8 cellular contexts compared by ENCODE assay signal in the genomic region with DNA sequence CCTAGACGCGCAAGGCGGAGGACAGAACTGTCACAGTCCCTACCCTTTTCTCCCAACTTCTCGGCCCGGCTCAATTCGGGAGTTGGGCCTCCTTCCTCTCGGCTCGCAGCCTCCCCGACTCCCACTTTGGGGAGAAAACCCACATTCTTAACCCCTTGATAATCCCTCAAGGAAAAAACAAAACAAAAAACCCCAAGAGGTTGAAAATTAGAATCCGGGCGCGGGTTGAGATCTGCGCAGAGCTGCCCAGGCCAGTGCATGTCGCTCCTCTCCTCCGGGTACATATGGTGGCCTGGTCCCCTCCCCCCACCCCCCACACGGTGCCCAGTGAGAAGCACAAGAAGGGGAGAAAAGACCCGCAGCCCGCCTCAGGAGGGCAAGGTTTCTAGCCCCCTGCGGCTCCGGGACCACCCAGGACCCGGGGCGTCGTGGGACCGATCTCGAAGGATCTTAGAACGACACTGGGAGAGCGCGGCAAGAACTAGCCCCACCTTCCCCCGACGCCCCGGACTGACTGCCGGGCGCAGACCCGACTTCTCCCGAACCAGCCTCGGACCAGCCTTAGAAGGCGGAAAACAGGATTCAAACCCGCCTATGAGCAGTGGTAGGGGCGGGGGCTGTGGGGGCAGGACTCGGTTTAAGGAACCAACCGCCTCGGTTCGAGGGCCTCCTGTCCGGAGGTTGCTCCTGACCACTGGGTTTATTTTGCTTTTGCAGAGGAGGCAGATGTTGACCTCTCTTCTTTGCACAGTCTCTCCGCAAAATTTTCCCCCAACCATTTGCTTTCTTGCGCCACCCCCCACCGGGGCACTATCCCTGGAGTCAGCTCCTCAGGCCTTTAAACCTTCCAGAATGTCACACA. TPM values are rescaled to one million over a fixed set of nuclear protein-coding genes. Genes with fewer than 3 reads are reported as not detected.
DNase-seq lines count a peak whose midpoint lies in the region; ATAC-seq lines count a peak whose summit lies in the region.

No MANE protein-coding gene starts in this region.

- H3K4me2 ChIP-seq in BLaER1 treated with 17β-estradiol and CSF1 and Interleukin-3, amounts not matched to agents 10 nM and 100 nM, result peak overlapping the region in 9 of 11 experiments; percentile 17 to 74 (median 40); a peak in 11 of 22 replicates

- no peaks in the 10 kb centered on the region; a peak in 3 of 22 replicates for H4K20me1 ChIP-seq in BLaER1 treated with 17β-estradiol and CSF1 and Interleukin-3, amounts not matched to agents 10 nM and 100 nM

- H3K9ac ChIP-seq in BLaER1 treated with 17β-estradiol and CSF1 and Interleukin-3, amounts not matched to agents 10 nM and 100 nM, result no peak overlapping the region

- H3K27me3 ChIP-seq in BLaER1 treated with 17β-estradiol and CSF1 and Interleukin-3, amounts not matched to agents 10 nM and 100 nM, result peaks cover 77 to 88% (median 80%) of the 10 kb centered on the region in 11 experiments
- peaks cover 79% of the 10 kb centered on the region for H3K27me3 ChIP-seq in neuron (ENCODE audit: insufficient read depth, low read length)

- no peak overlapping the region for H3K27ac ChIP-seq in BLaER1 treated with 17β-estradiol and CSF1 and Interleukin-3, amounts not matched to agents 10 nM and 100 nM

- H3K4me1 ChIP-seq in BLaER1 treated with 17β-estradiol and CSF1 and Interleukin-3, amounts not matched to agents 10 nM and 100 nM, result peaks cover 0 to 11% (median 0%) of the 10 kb centered on the region in 10 experiments; a peak in 3 of 20 replicates
- H3K4me1 ChIP-seq in neuron (ENCODE audit: insufficient read depth, low read length), result peaks cover 13% of the 10 kb centered on the region

- peak; percentile 79 for DNase-seq in RPMI7951 (ENCODE audit: low read depth)
- peak; percentile 86 for DNase-seq in fibroblast of peridontal ligament (ENCODE audit: extremely low read depth)
- DNase-seq in COR-L47 (lab: John Stamatoyannopoulos, UW), result no peak
- no peak for DNase-seq in mesenteric fat pad (ENCODE audit: low spot score)
- DNase-seq in anterior cingulate cortex (lab: John Stamatoyannopoulos, UW), result no peak

- H3K36me3 ChIP-seq in BLaER1 treated with 17β-estradiol and CSF1 and Interleukin-3, amounts not matched to agents 10 nM and 100 nM, result no peaks in the 10 kb centered on the region; a peak in 1 of 22 replicates
- H3K36me3 ChIP-seq in neuron (ENCODE audit: insufficient read depth, low read length), result no peaks in the 10 kb centered on the region

- no peak for ATAC-seq in GM19035 (IDR thresholded peaks at IDR 0.05; ENCODE audit: unreplicated experiment)

- H2AFZ ChIP-seq in neuron (ENCODE audit: low read depth, low read length), result peak overlapping the region; percentile 55

- peak overlapping the region in 5 of 10 experiments; percentile 13 to 51 (median 37); a peak in 9 of 20 replicates for H3K4me3 ChIP-seq in BLaER1 treated with 17β-estradiol and CSF1 and Interleukin-3, amounts not matched to agents 10 nM and 100 nM
- peak overlapping the region; percentile 34 for H3K4me3 ChIP-seq in neuron (ENCODE audit: low read length)

- H3K9me3 ChIP-seq in BLaER1 treated with 17β-estradiol and CSF1 and Interleukin-3, amounts not matched to agents 10 nM and 100 nM (replicated peaks in 1 of 11), result peaks cover 39 to 66% (median 57%) of the 10 kb centered on the region in 11 experiments
- peaks cover 2% of the 10 kb centered on the region for H3K9me3 ChIP-seq in neuron (ENCODE audit: low read length)

RNA-seq across cellular contexts. Expression of a gene that starts 2.5 kb away (rescaled TPM):
- total RNA-seq in RPMI7951 (2014; rRNA removed; shearing (Covaris generic)), result 16.9 and 18.0 TPM in 2 replicates
- 181 TPM for total RNA-seq in mesenteric fat pad

Comparison
In these comparisons a context has a peak if more than half of its experiments do, and no peak if none do; other contexts are left out.
1. DNase-seq: peak in RPMI7951 (single experiment) and fibroblast of peridontal ligament (single experiment); none in COR-L47 (single experiment), mesenteric fat pad (single experiment) and anterior cingulate cortex (0 of 58).